ENCODE assay signal across 14 cellular contexts in genomic region chr7:48101352-48101751, GRCh38. TPM values are rescaled to one million over a fixed set of nuclear protein-coding genes. Genes with fewer than 3 reads are reported as not detected.
DNase-seq lines count a peak whose midpoint lies in the region; ATAC-seq and TF ChIP-seq lines count a peak whose summit lies in the region.
"Had no signal": no experiment of that assay in that cellular context is flagged by ENCODE, and none has a peak within 500 bp of the region (broad histone marks: within the 10 kb centered on the region; RNA-seq: fewer than 3 reads in every experiment).

No MANE protein-coding gene starts in this region.

- no peaks in the 10 kb centered on the region for H3K27me3 ChIP-seq in CD4-positive, CD25-positive, alpha-beta regulatory T cell (ENCODE audit: control insufficient read depth, insufficient read depth, low read length)
- H3K27me3 ChIP-seq in dorsolateral prefrontal cortex = no peaks in the 10 kb centered on the region
- H3K27me3 ChIP-seq in mesendoderm (ENCODE audit: insufficient read depth, low read length, poor library complexity) = no peaks in the 10 kb centered on the region
- H3K27me3 ChIP-seq: BLaER1 treated with 17β-estradiol and CSF1 and Interleukin-3, amounts not matched to agents 10 nM and 100 nM had no signal

- H3K4me3 Mint-ChIP-seq in activated CD8-positive, alpha-beta T cell treated with anti-CD3 and anti-CD28 coated beads, Interleukin-2, amount 10 ng/mL, durations not matched to agents 7 days and 5 days = no peak overlapping the region
- H3K4me3 Mint-ChIP-seq in activated CD8-positive, alpha-beta T cell treated with anti-CD3 and anti-CD28 coated beads for 36 hours = no peak overlapping the region
- no peak overlapping the region for H3K4me3 Mint-ChIP-seq in CD4-positive, CD25-positive, alpha-beta regulatory T cell
- H3K4me3 Mint-ChIP-seq in central memory CD8-positive, alpha-beta T cell = no peak overlapping the region
- H3K4me3 Mint-ChIP-seq: CD8-positive, alpha-beta T cell; GM23338 had no signal

- no peaks in the 10 kb centered on the region for H3K79me2 ChIP-seq in mesendoderm (ENCODE audit: control insufficient read depth, insufficient read depth, low read length)

- H3K4ac ChIP-seq in mesendoderm (ENCODE audit: low read depth, low read length) = no peak overlapping the region

- peak; percentile 15 for DNase-seq in activated CD8-positive, alpha-beta T cell treated with anti-CD3 and anti-CD28 coated beads, Interleukin-2, amount 10 ng/mL, durations not matched to agents 7 days and 5 days
- no peak for DNase-seq in activated CD8-positive, alpha-beta T cell treated with anti-CD3 and anti-CD28 coated beads for 36 hours
- DNase-seq in CD4-positive, CD25-positive, alpha-beta regulatory T cell = no peak
- no peak for DNase-seq in central memory CD8-positive, alpha-beta T cell (ENCODE audit: low spot score in 2 of 2)
- DNase-seq in left kidney (ENCODE audit: low read depth, low spot score) = peak; percentile 28
- DNase-seq in dorsolateral prefrontal cortex = no peak
- no peak for DNase-seq in mesendoderm
- DNase-seq in amniotic stem cell (lab: John Stamatoyannopoulos, UW) = no peak
- DNase-seq: ACHN, DMS79 treated with DMSO at 0.1 percent for 48 hours, EL had no signal

- H2AK5ac ChIP-seq in mesendoderm (ENCODE audit: low read length) = no peak overlapping the region

- peak overlapping the region; percentile 20 for H3K27ac ChIP-seq in CD4-positive, CD25-positive, alpha-beta regulatory T cell (ENCODE audit: insufficient read depth, low read length, poor library complexity, severe bottlenecking)
- H3K27ac ChIP-seq in dorsolateral prefrontal cortex (no peak overlapping the region), mesendoderm (ENCODE audit: low read depth, low read length) (no peak overlapping the region)
- H3K27ac ChIP-seq: BLaER1 treated with 17β-estradiol and CSF1 and Interleukin-3, amounts not matched to agents 10 nM and 100 nM had no signal

- H2BK5ac ChIP-seq in mesendoderm (ENCODE audit: low read length) = no peak overlapping the region

- H2BK15ac ChIP-seq in mesendoderm (replicated peaks; ENCODE audit: low read depth) = no peak overlapping the region

- H3K18ac ChIP-seq in mesendoderm (ENCODE audit: low read length) = no peak overlapping the region

- no peak overlapping the region for H2BK120ac ChIP-seq in mesendoderm (ENCODE audit: low read depth, low read length)

- no peaks in the 10 kb centered on the region for H3K9me3 ChIP-seq in CD4-positive, CD25-positive, alpha-beta regulatory T cell (ENCODE audit: control insufficient read depth in 2 of 2, low read length in 2 of 2)

- peaks cover 38% of the 10 kb centered on the region for H3K4me1 Mint-ChIP-seq in activated CD8-positive, alpha-beta T cell treated with anti-CD3 and anti-CD28 coated beads, Interleukin-2, amount 10 ng/mL, durations not matched to agents 7 days and 5 days (ENCODE audit: low read depth)
- peaks cover 37% of the 10 kb centered on the region for H3K4me1 Mint-ChIP-seq in activated CD8-positive, alpha-beta T cell treated with anti-CD3 and anti-CD28 coated beads for 36 hours (ENCODE audit: low read depth)
- H3K4me1 Mint-ChIP-seq in CD4-positive, CD25-positive, alpha-beta regulatory T cell = peaks cover 29 to 64% (median 37%) of the 10 kb centered on the region in 4 donors
- peaks cover 55% of the 10 kb centered on the region for H3K4me1 Mint-ChIP-seq in central memory CD8-positive, alpha-beta T cell
- H3K4me1 Mint-ChIP-seq: GM23338 had no signal

- no peak overlapping the region for H4K8ac ChIP-seq in mesendoderm (ENCODE audit: low read depth, low read length)

- H3K23ac ChIP-seq in mesendoderm (ENCODE audit: low read length) = no peak overlapping the region

- intact Hi-C loops in activated CD8-positive, alpha-beta T cell treated with anti-CD3 and anti-CD28 coated beads for 36 hours (cut with micrococcal nuclease) = no loop called here
- intact Hi-C loops in dorsolateral prefrontal cortex (cut with DNase I) = loop anchor here in 1 of 2 donors (10.0 kb wide), 1 partner anchor 127 kb away; the partner anchor contains the start of gene HUS1

- H3K36me3 ChIP-seq in CD4-positive, CD25-positive, alpha-beta regulatory T cell (ENCODE audit: control insufficient read depth, insufficient read depth, low read length) = peaks cover 73% of the 10 kb centered on the region
- peaks cover 13% of the 10 kb centered on the region for H3K36me3 ChIP-seq in mesendoderm (ENCODE audit: control insufficient read depth, insufficient read depth, low read length)

- H3K9ac ChIP-seq in mesendoderm (ENCODE audit: low read length) = no peak overlapping the region
- H3K9ac ChIP-seq: BLaER1 treated with 17β-estradiol and CSF1 and Interleukin-3, amounts not matched to agents 10 nM and 100 nM had no signal

- CTCF ChIA-PET in activated CD8-positive, alpha-beta T cell treated with anti-CD3 and anti-CD28 coated beads, Interleukin-2, amount 10 ng/mL, durations not matched to agents 7 days and 5 days (lab: Charles Lee) = interaction anchor here (0.6 to 2.1 kb wide), 5 partner anchors 8 to 177 kb away, joined by 3 to 6 read pairs (median 3); no protein-coding TSS in a partner anchor
- CTCF ChIA-PET in activated CD8-positive, alpha-beta T cell treated with anti-CD3 and anti-CD28 coated beads for 36 hours (lab: Charles Lee) = interaction anchor here (0.7 to 2.6 kb wide), 10 partner anchors 9 to 156 kb away, joined by 3 to 11 read pairs (median 5); no protein-coding TSS in a partner anchor

- H3K79me1 ChIP-seq in mesendoderm (ENCODE audit: low read length) = peaks cover 5% of the 10 kb centered on the region

- no peak overlapping the region for H3K4me3 ChIP-seq in CD4-positive, CD25-positive, alpha-beta regulatory T cell (ENCODE audit: low read depth, low read length)
- H3K4me3 ChIP-seq in dorsolateral prefrontal cortex (no peak overlapping the region), mesendoderm (ENCODE audit: low read length) (no peak overlapping the region)
- H3K4me3 ChIP-seq: BLaER1 treated with 17β-estradiol and CSF1 and Interleukin-3, amounts not matched to agents 10 nM and 100 nM; GM23338 had no signal

- H3K9me3 Mint-ChIP-seq in activated CD8-positive, alpha-beta T cell treated with anti-CD3 and anti-CD28 coated beads, Interleukin-2, amount 10 ng/mL, durations not matched to agents 7 days and 5 days (ENCODE audit: insufficient read depth) = no peaks in the 10 kb centered on the region
- no peaks in the 10 kb centered on the region for H3K9me3 Mint-ChIP-seq in activated CD8-positive, alpha-beta T cell treated with anti-CD3 and anti-CD28 coated beads for 36 hours
- H3K9me3 Mint-ChIP-seq in CD4-positive, CD25-positive, alpha-beta regulatory T cell = peaks cover 0 to 2% (median 0%) of the 10 kb centered on the region in 7 donors
- no peaks in the 10 kb centered on the region for H3K9me3 Mint-ChIP-seq in central memory CD8-positive, alpha-beta T cell
- H3K9me3 Mint-ChIP-seq: CD8-positive, alpha-beta T cell; GM23338 had no signal

- H4K5ac ChIP-seq in mesendoderm (ENCODE audit: low read length) = no peak overlapping the region

- H3K27ac Mint-ChIP-seq in activated CD8-positive, alpha-beta T cell treated with anti-CD3 and anti-CD28 coated beads, Interleukin-2, amount 10 ng/mL, durations not matched to agents 7 days and 5 days = no peak overlapping the region
- H3K27ac Mint-ChIP-seq in activated CD8-positive, alpha-beta T cell treated with anti-CD3 and anti-CD28 coated beads for 36 hours = no peak overlapping the region
- H3K27ac Mint-ChIP-seq in CD4-positive, CD25-positive, alpha-beta regulatory T cell = peak overlapping the region in 1 of 3 donors; percentile 36
- H3K27ac Mint-ChIP-seq in central memory CD8-positive, alpha-beta T cell (ENCODE audit: low read depth) = peak overlapping the region; percentile 57

- H3K36me3 Mint-ChIP-seq in activated CD8-positive, alpha-beta T cell treated with anti-CD3 and anti-CD28 coated beads, Interleukin-2, amount 10 ng/mL, durations not matched to agents 7 days and 5 days (ENCODE audit: low read depth) = peaks cover 78% of the 10 kb centered on the region
- peaks cover 73% of the 10 kb centered on the region for H3K36me3 Mint-ChIP-seq in activated CD8-positive, alpha-beta T cell treated with anti-CD3 and anti-CD28 coated beads for 36 hours (ENCODE audit: low read depth)
- peaks cover 57% of the 10 kb centered on the region for H3K36me3 Mint-ChIP-seq in CD4-positive, CD25-positive, alpha-beta regulatory T cell
- peaks cover 65% of the 10 kb centered on the region for H3K36me3 Mint-ChIP-seq in central memory CD8-positive, alpha-beta T cell (ENCODE audit: insufficient read depth)

- POLR2A ChIA-PET in activated CD8-positive, alpha-beta T cell treated with anti-CD3 and anti-CD28 coated beads, Interleukin-2, amount 10 ng/mL, durations not matched to agents 7 days and 5 days (lab: Charles Lee) = interaction anchor here (1.0 kb wide), 1 partner anchor 12 kb away, joined by 3 read pairs; the partner anchor contains the start of gene UPP1
- POLR2A ChIA-PET in activated CD8-positive, alpha-beta T cell treated with anti-CD3 and anti-CD28 coated beads for 36 hours (lab: Charles Lee) = interaction anchor here (1.1 kb wide), 1 partner anchor 12 kb away, joined by 4 read pairs; the partner anchor contains the start of gene UPP1

- no peak overlapping the region for H3K4me2 ChIP-seq in mesendoderm (ENCODE audit: low read length)
- H3K4me2 ChIP-seq: BLaER1 treated with 17β-estradiol and CSF1 and Interleukin-3, amounts not matched to agents 10 nM and 100 nM; GM23338 had no signal

- no peak for TF ChIP-seq CTCF in activated CD8-positive, alpha-beta T cell treated with anti-CD3 and anti-CD28 coated beads for 36 hours (IDR thresholded peaks at IDR 0.05)
- TF ChIP-seq CTCF in dorsolateral prefrontal cortex (IDR thresholded peaks at IDR 0.05 in 54 of 56, conservative IDR thresholded peaks at IDR 0.05 in 2 of 56; ENCODE audit: low read depth in 1 of 56, partially characterized antibody in 56 of 56) = no peak

- no peak overlapping the region for H3K56ac ChIP-seq in mesendoderm (ENCODE audit: low read length)

- H3K27me3 Mint-ChIP-seq in activated CD8-positive, alpha-beta T cell treated with anti-CD3 and anti-CD28 coated beads, Interleukin-2, amount 10 ng/mL, durations not matched to agents 7 days and 5 days (ENCODE audit: low read depth) = no peaks in the 10 kb centered on the region
- H3K27me3 Mint-ChIP-seq in activated CD8-positive, alpha-beta T cell treated with anti-CD3 and anti-CD28 coated beads for 36 hours = no peaks in the 10 kb centered on the region
- H3K27me3 Mint-ChIP-seq in CD4-positive, CD25-positive, alpha-beta regulatory T cell = no peaks in the 10 kb centered on the region
- H3K27me3 Mint-ChIP-seq in central memory CD8-positive, alpha-beta T cell = no peaks in the 10 kb centered on the region

- ATAC-seq in activated CD8-positive, alpha-beta T cell treated with anti-CD3 and anti-CD28 coated beads, Interleukin-2, amount 10 ng/mL, durations not matched to agents 7 days and 5 days = no peak
- ATAC-seq in activated CD8-positive, alpha-beta T cell treated with anti-CD3 and anti-CD28 coated beads for 36 hours = no peak
- ATAC-seq in CD4-positive, CD25-positive, alpha-beta regulatory T cell (ENCODE audit: low read depth in 2 of 2) = no peak
- ATAC-seq in central memory CD8-positive, alpha-beta T cell (replicated peaks; ENCODE audit: extremely low read depth, poor library complexity, severe bottlenecking) = no peak
- ATAC-seq: CD8-positive, alpha-beta T cell had no signal

- peaks cover 50% of the 10 kb centered on the region for H3K4me1 ChIP-seq in CD4-positive, CD25-positive, alpha-beta regulatory T cell (ENCODE audit: control insufficient read depth, insufficient read depth, low read length, poor library complexity, severe bottlenecking)
- no peaks in the 10 kb centered on the region for H3K4me1 ChIP-seq in mesendoderm (ENCODE audit: control insufficient read depth, low read depth, low read length)

- no CpG with 5 or more reads among the region's 8 CpGs for WGBS in mesendoderm (ENCODE audit: extremely low coverage, insufficient coverage, low lambda C conversion rate)

RNA-seq across cellular contexts. Expression of gene UPP1, which starts 12.3 kb away (rescaled TPM):
- total RNA-seq in activated CD8-positive, alpha-beta T cell treated with anti-CD3 and anti-CD28 coated beads, Interleukin-2, amount 10 ng/mL, durations not matched to agents 7 days and 5 days = 10 to 100 TPM; 60.7 to 68.4 TPM
- 10 to 100 TPM; 89.6 to 93.3 TPM for total RNA-seq in activated CD8-positive, alpha-beta T cell treated with anti-CD3 and anti-CD28 coated beads for 36 hours
- total RNA-seq in CD4-positive, CD25-positive, alpha-beta regulatory T cell = 66.6 TPM
- 100 to 1,000 TPM in 3 of 4 donors, 10 to 100 TPM in 1; 98.1 to 123 (median 110) TPM for polyA plus RNA-seq in CD4-positive, CD25-positive, alpha-beta regulatory T cell
- 10 to 100 TPM; 25.8 to 76.9 (median 50.4) TPM for total RNA-seq in dorsolateral prefrontal cortex
- 28.8 TPM for polyA plus RNA-seq in mesendoderm (2013, experiment 1 of 2)
- polyA plus RNA-seq in mesendoderm (2013, experiment 2 of 2) = 31.4 TPM

Comparison
In these comparisons a context has a peak if more than half of its experiments do, and no peak if none do; other contexts are left out.
1. DNase-seq: peak in activated CD8-positive, alpha-beta T cell treated with anti-CD3 and anti-CD28 coated beads, Interleukin-2, amount 10 ng/mL, durations not matched to agents 7 days and 5 days (single experiment) and left kidney (single experiment); none in activated CD8-positive, alpha-beta T cell treated with anti-CD3 and anti-CD28 coated beads for 36 hours (single experiment), CD4-positive, CD25-positive, alpha-beta regulatory T cell (0 of 3), central memory CD8-positive, alpha-beta T cell (0 of 2), dorsolateral prefrontal cortex (0 of 10), mesendoderm (single experiment) and amniotic stem cell (single experiment).